Comparison of ENCODE assay signal across 23 cellular contexts in genomic region chr10:72503694-72504438, GRCh38.
"Had no signal": no experiment of that assay in that cellular context is flagged by ENCODE, and none has a peak within 500 bp of the region (broad histone marks: within the 10 kb centered on the region; RNA-seq: fewer than 3 reads in every experiment).

No MANE protein-coding gene starts in this region.

- H3K27me3 ChIP-seq: stomach, testis, uterus had no signal

- H3K4me1 ChIP-seq: parathyroid adenoma, stomach, testis, uterus had no signal

- H3K36me3 ChIP-seq: uterus had no signal

- H3K9me3 Mint-ChIP-seq: activated naive CD4-positive, alpha-beta T cell treated with anti-CD3 and anti-CD28 coated beads, Interleukin-2, amount 50 U/mL, for 24 hours; immature natural killer cell; natural killer cell; T-helper 2 cell treated with Interferon-gamma antibody and Interleukin-4, amounts not matched to agents 5 μg/mL and 100 μg/mL, for 36 hours had no signal

- H3K27me3 Mint-ChIP-seq: activated naive CD4-positive, alpha-beta T cell treated with anti-CD3 and anti-CD28 coated beads, Interleukin-2, amount 50 U/mL, for 24 hours; brain had no signal

- DNase-seq: activated CD4-positive, alpha-beta T cell treated with anti-CD3 and anti-CD28 coated beads, Interleukin-2, amount 50 U/mL, for 1 hour; activated CD8-positive, alpha-beta T cell treated with anti-CD3 and anti-CD28 coated beads, Interleukin-2, amount 10 ng/mL, durations not matched to agents 7 days and 5 days; activated gamma-delta T cell; aorta; caudate nucleus; dermis blood vessel endothelial cell; effector CD8-positive, alpha-beta T cell; immature natural killer cell; natural killer cell; stimulated activated CD4-positive, alpha-beta T cell treated with anti-CD3 and anti-CD28 coated beads, Interleukin-2, amount 100 ng/mL, for 24 hours; stomach; testis; uterus had no signal

- H3K9me3 ChIP-seq: testis, uterus had no signal

- ATAC-seq: activated CD4-positive, CD25-positive, alpha-beta regulatory T cell treated with anti-CD3 and anti-CD28 coated beads, Interleukin-2, amount 50 U/mL, for 24 hours; activated CD8-positive, alpha-beta T cell treated with anti-CD3 and anti-CD28 coated beads, Interleukin-2, amount 10 ng/mL, durations not matched to agents 7 days and 5 days; natural killer cell; stimulated activated effector memory CD8-positive, alpha-beta T cell treated with anti-CD3 and anti-CD28 coated beads, Interleukin-12 subunit alpha, Interleukin-12 subunit beta, amount 100 ng/mL, for 72 hours had no signal

- H3K27ac Mint-ChIP-seq: activated CD8-positive, alpha-beta T cell treated with anti-CD3 and anti-CD28 coated beads, Interleukin-2, amount 10 ng/mL, durations not matched to agents 7 days and 5 days; activated naive CD4-positive, alpha-beta T cell treated with anti-CD3 and anti-CD28 coated beads, Interleukin-2, amount 50 U/mL, for 24 hours; activated T-helper 1 cell treated with anti-CD3 and anti-CD28 coated beads, Interleukin-12 subunit alpha, Interleukin-12 subunit beta, Interleukin-2, Interleukin-4 antibody, amounts not matched to agents 30 ng/mL and 10 ng/mL and 1 ng/mL, durations not matched to agents 14 hours and 24 hours and 36 hours; brain; immature natural killer cell; natural killer cell; stimulated activated effector memory CD8-positive, alpha-beta T cell treated with anti-CD3 and anti-CD28 coated beads, Interleukin-12 subunit alpha, Interleukin-12 subunit beta, amount 100 ng/mL, for 72 hours; T-helper 2 cell treated with Interferon-gamma antibody and Interleukin-4, amounts not matched to agents 5 μg/mL and 100 μg/mL, for 36 hours had no signal

- H3K4me3 ChIP-seq: skin epidermis, stomach, testis, uterus had no signal

- H3K9ac ChIP-seq: parathyroid adenoma had no signal

- H3K79me2 ChIP-seq: parathyroid adenoma had no signal

- H3K4me3 Mint-ChIP-seq: activated CD8-positive, alpha-beta T cell treated with anti-CD3 and anti-CD28 coated beads, Interleukin-2, amount 10 ng/mL, durations not matched to agents 7 days and 5 days; activated naive CD4-positive, alpha-beta T cell treated with anti-CD3 and anti-CD28 coated beads, Interleukin-2, amount 50 U/mL, for 24 hours; activated T-helper 1 cell treated with anti-CD3 and anti-CD28 coated beads, Interleukin-12 subunit alpha, Interleukin-12 subunit beta, Interleukin-2, Interleukin-4 antibody, amounts not matched to agents 30 ng/mL and 10 ng/mL and 1 ng/mL, durations not matched to agents 14 hours and 24 hours and 36 hours; brain; immature natural killer cell; mesothelial cell of epicardium; natural killer cell; stimulated activated effector memory CD8-positive, alpha-beta T cell treated with anti-CD3 and anti-CD28 coated beads, Interleukin-12 subunit alpha, Interleukin-12 subunit beta, amount 100 ng/mL, for 72 hours; T-helper 2 cell treated with Interferon-gamma antibody and Interleukin-4, amounts not matched to agents 5 μg/mL and 100 μg/mL, for 36 hours had no signal

- H2AFZ ChIP-seq: parathyroid adenoma had no signal

- H3K27ac ChIP-seq: parathyroid adenoma, skin epidermis, testis, uterus, VCaP had no signal
